In the genomic region with DNA sequence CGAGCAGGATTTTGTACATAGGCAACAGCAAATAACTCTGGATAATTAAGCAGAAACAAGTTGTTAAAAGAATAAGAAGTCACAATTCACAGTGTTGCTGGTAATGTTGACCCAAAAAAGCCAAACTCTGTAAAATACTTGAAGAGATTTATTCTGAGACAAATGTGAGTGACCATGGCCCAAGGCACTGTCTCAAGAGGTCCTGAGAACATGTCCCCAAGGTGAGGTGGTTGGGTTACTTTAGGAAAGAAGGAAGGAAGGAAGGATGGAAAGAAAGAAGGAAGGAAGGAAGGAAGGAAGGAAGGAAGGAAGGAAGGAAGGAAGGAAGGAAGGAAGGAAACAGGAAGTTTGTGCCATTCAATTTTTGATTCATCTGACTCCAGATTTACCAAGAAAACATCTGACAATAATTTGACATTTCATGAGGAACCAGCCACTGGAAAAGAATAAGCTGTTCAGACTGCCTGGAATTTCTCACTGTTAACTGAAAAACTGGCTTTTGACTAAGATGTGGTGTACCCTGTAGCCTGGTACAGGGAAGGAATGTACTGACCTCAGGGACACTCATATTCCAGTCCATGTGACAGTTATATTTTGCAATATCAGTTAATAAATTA, we compare ENCODE assay signal across 17 cellular contexts.
"Had no signal": no experiment of that assay in that cellular context is flagged by ENCODE, and none has a peak within 500 bp of the region (broad histone marks: within the 10 kb centered on the region; RNA-seq: fewer than 3 reads in every experiment).

No MANE protein-coding gene starts in this region.

- H3K4me3 ChIP-seq: adrenal gland, colonic mucosa, upper lobe of right lung had no signal

- DNase-seq: activated CD4-positive, alpha-beta T cell treated with anti-CD3 and anti-CD28 coated beads, Interleukin-2, amount 50 U/mL, for 1 hour; activated CD4-positive, CD25-positive, alpha-beta regulatory T cell; activated CD8-positive, alpha-beta memory T cell treated with anti-CD3 and anti-CD28 coated beads for 24 hours; activated naive CD4-positive, alpha-beta T cell treated with anti-CD3 and anti-CD28 coated beads, Interleukin-2, amount 10 ng/mL, durations not matched to agents 7 days and 5 days; adrenal gland; colonic mucosa; foreskin fibroblast; glutamatergic neuron; occipital lobe; right cardiac atrium; small intestine; stimulated activated naive CD8-positive, alpha-beta T cell treated with anti-CD3 and anti-CD28 coated beads, Interleukin-15, Interleukin-2, amounts not matched to agents 100 U/mL and 50 U/mL, for 24 hours; T-helper 2 cell; upper lobe of right lung had no signal

- H3K4me1 ChIP-seq: adrenal gland, colonic mucosa, upper lobe of right lung had no signal

- FAIRE-seq: small intestine had no signal

- H3K9me3 ChIP-seq: adrenal gland, colonic mucosa, upper lobe of right lung had no signal

- H3K27me3 ChIP-seq: adrenal gland, colonic mucosa, upper lobe of right lung had no signal

- ATAC-seq: activated T-helper 17 cell treated with anti-CD3 and anti-CD28 coated beads, Interleukin-2, amount 50 U/mL, for 72 hours; esophagus mucosa; natural killer cell treated with Interleukin-12 subunit alpha and Interleukin-12 subunit beta and Interleukin-15 and Interleukin-18, amount 100 ng/mL, for 72 hours; right cardiac atrium; stimulated activated naive CD8-positive, alpha-beta T cell treated with anti-CD3 and anti-CD28 coated beads, Interleukin-15, Interleukin-2, amounts not matched to agents 100 U/mL and 50 U/mL, for 24 hours; upper lobe of right lung had no signal

- H3K27ac ChIP-seq: adrenal gland, colonic mucosa, upper lobe of right lung had no signal

- H3K36me3 ChIP-seq: adrenal gland, colonic mucosa, upper lobe of right lung had no signal
